In the genomic region with DNA sequence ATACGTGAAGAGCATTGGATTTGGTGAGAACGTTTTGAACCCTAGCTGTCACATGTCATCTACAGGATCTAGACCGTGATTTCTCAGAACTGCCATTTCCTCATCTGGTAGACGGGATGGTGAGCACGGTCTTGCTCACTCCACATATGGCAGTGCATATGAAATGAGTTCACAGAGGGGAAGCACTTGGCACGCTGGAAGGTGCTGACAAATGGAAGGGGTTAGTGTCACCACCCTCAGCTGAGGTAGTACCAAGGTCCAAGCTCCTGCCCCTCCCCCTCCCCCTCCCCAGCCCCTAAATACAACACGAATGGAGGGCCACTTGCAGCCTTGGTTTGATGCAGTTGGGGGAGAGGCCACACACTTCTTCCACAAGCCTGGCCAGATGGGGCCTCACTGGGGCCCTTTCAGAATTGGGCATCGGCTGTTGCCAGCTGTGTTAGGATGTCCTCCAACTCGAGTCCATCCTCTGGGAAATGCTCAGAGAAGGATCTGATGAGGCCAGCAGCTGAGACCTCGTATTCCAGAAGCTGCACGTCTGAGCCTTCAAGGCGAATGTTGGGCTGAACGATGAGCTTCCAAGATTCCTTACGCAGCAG, we compare ENCODE assay signal across 4 cellular contexts.
"Had no signal": no experiment of that assay in that cellular context is flagged by ENCODE, and none has a peak within 500 bp of the region (broad histone marks: within the 10 kb centered on the region; RNA-seq: fewer than 3 reads in every experiment).

No MANE protein-coding gene starts in this region.

- H3K27ac Mint-ChIP-seq: GM23338, H9 had no signal

- H3K4me2 ChIP-seq: GM23338 had no signal

- H2AFZ ChIP-seq: GM23338 had no signal

- DNase-seq: H9, HCEC 1CT, IMR-90 had no signal

- H3K4me1 Mint-ChIP-seq: GM23338, H9 had no signal

- ATAC-seq: GM23338 had no signal

- H3K4me3 ChIP-seq: GM23338 had no signal

- H3K4me3 Mint-ChIP-seq: GM23338, H9 had no signal
